ENCODE assay signal across 8 cellular contexts in the genomic region with DNA sequence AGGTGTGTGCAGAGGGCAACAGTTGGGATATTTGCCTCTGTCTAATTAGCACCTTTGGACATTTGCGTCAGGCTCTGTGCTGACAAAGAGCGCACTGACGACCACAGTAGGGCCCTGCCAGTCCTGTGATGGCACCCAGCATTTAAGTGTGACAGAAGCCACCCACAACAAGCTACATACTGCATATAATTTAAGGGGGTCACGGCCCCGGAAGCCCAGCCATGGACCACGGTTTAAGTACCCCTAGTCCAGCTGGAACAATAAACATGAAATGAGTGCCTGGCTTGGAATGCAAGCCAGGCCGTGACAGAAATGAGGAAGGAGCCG.
DNase-seq lines count a peak whose midpoint lies in the region; ATAC-seq lines count a peak whose summit lies in the region.

No MANE protein-coding gene starts in this region.

- H3K27me3 ChIP-seq in iPS-15b (ENCODE audit: control insufficient read depth, insufficient read depth, low read length): peaks cover 29% of the 10 kb centered on the region

- H3K36me3 Mint-ChIP-seq in activated naive CD8-positive, alpha-beta T cell: no peaks in the 10 kb centered on the region
- peaks cover 1 to 15% of the 10 kb centered on the region in 2 donors for H3K36me3 Mint-ChIP-seq in stimulated activated naive B cell treated with anti-CD40 and anti-IgM and Interleukin-4, amounts not matched to agents 10 μg/mL and 1 μg/mL and 100 μg/mL, for 72 hours

- H3K27me3 Mint-ChIP-seq in activated naive CD8-positive, alpha-beta T cell: peaks cover 20% of the 10 kb centered on the region
- peaks cover 30 to 35% of the 10 kb centered on the region in 2 donors for H3K27me3 Mint-ChIP-seq in stimulated activated naive B cell treated with anti-CD40 and anti-IgM and Interleukin-4, amounts not matched to agents 10 μg/mL and 1 μg/mL and 100 μg/mL, for 72 hours

- H3K4me1 ChIP-seq in iPS-15b (ENCODE audit: control insufficient read depth, insufficient read depth, low read length): peaks cover 3% of the 10 kb centered on the region

- peak overlapping the region; percentile 99 for H3K4me3 ChIP-seq in iPS-15b (ENCODE audit: low read depth, low read length)

- H3K4me1 Mint-ChIP-seq in activated naive CD8-positive, alpha-beta T cell (ENCODE audit: low read depth): peaks cover 20% of the 10 kb centered on the region
- H3K4me1 Mint-ChIP-seq in stimulated activated naive B cell treated with anti-CD40 and anti-IgM and Interleukin-4, amounts not matched to agents 10 μg/mL and 1 μg/mL and 100 μg/mL, for 72 hours: peaks cover 19 to 28% of the 10 kb centered on the region in 2 donors

- DNase-seq in DMS53 (lab: John Stamatoyannopoulos, UW) (peak; percentile 59), DMS53 treated with DMSO at 0.1 percent for 48 hours (lab: John Stamatoyannopoulos, UW; ENCODE audit: unreplicated experiment) (no peak), 8988T (no peak), NCI-H446 treated with DMSO at 0.1 percent for 48 hours (lab: John Stamatoyannopoulos, UW) (no peak)
- DNase-seq in stimulated activated naive B cell treated with anti-CD40 and anti-IgM and Interleukin-4, amounts not matched to agents 10 μg/mL and 1 μg/mL and 100 μg/mL, for 72 hours: no peak

- H3K9ac ChIP-seq in iPS-15b (ENCODE audit: low read depth, low read length): peak overlapping the region; percentile 85

- H3K9me3 ChIP-seq in iPS-15b (ENCODE audit: control insufficient read depth, insufficient read depth, low read length): no peaks in the 10 kb centered on the region

- H3K36me3 ChIP-seq in iPS-15b (ENCODE audit: control insufficient read depth, insufficient read depth, low read length): no peaks in the 10 kb centered on the region

- peak overlapping the region; percentile 95 for H3K4me3 Mint-ChIP-seq in activated naive CD8-positive, alpha-beta T cell
- H3K4me3 Mint-ChIP-seq in stimulated activated naive B cell treated with anti-CD40 and anti-IgM and Interleukin-4, amounts not matched to agents 10 μg/mL and 1 μg/mL and 100 μg/mL, for 72 hours: peak overlapping the region; percentile 92 to 93

- H3K27ac Mint-ChIP-seq in activated naive CD8-positive, alpha-beta T cell: peak overlapping the region; percentile 94
- peak overlapping the region; percentile 98 for H3K27ac Mint-ChIP-seq in stimulated activated naive B cell treated with anti-CD40 and anti-IgM and Interleukin-4, amounts not matched to agents 10 μg/mL and 1 μg/mL and 100 μg/mL, for 72 hours

- ATAC-seq in HG03175 (IDR thresholded peaks at IDR 0.05; ENCODE audit: unreplicated experiment): peak; percentile 3
- ATAC-seq in stimulated activated naive B cell treated with anti-CD40 and anti-IgM and Interleukin-4, amounts not matched to agents 10 μg/mL and 1 μg/mL and 100 μg/mL, for 72 hours (replicated peaks): peak; percentile 12 to 18

- H3K9me3 Mint-ChIP-seq in activated naive CD8-positive, alpha-beta T cell (ENCODE audit: low read depth): no peaks in the 10 kb centered on the region
- H3K9me3 Mint-ChIP-seq in stimulated activated naive B cell treated with anti-CD40 and anti-IgM and Interleukin-4, amounts not matched to agents 10 μg/mL and 1 μg/mL and 100 μg/mL, for 72 hours: peaks cover 0 to 1% of the 10 kb centered on the region in 2 donors
